24 cellular contexts compared by ENCODE assay signal in genomic region chr5:77855369-77855768, GRCh38.
"Had no signal": no experiment of that assay in that cellular context is flagged by ENCODE, and none has a peak within 500 bp of the region (broad histone marks: within the 10 kb centered on the region; RNA-seq: fewer than 3 reads in every experiment).

No MANE protein-coding gene starts in this region.

- ATAC-seq: left lobe of liver; mucosa of descending colon; natural killer cell treated with Interleukin-12 subunit alpha and Interleukin-12 subunit beta and Interleukin-15 and Interleukin-18, amount 100 ng/mL, for 72 hours; sciatic nerve; stimulated activated effector memory CD8-positive, alpha-beta T cell treated with anti-CD3 and anti-CD28 coated beads, Interleukin-12 subunit alpha, Interleukin-12 subunit beta, amount 100 ng/mL, for 72 hours had no signal

- H3K4me3 ChIP-seq: colonic mucosa, esophagus squamous epithelium, lung, mucosa of descending colon, prostate gland, right atrium auricular region, stomach, thyroid gland, vagina had no signal

- H3K36me3 ChIP-seq: colonic mucosa, esophagus squamous epithelium, prostate gland, right atrium auricular region, stomach, thyroid gland, vagina had no signal

- H3K27me3 ChIP-seq: right atrium auricular region, thyroid gland, vagina had no signal

- DNase-seq: colonic mucosa; effector CD8-positive, alpha-beta T cell; endodermal cell; esophagus squamous epithelium; mesenchymal stem cell; mucosa of descending colon; naive B cell; nucleus accumbens; stimulated activated CD4-positive, alpha-beta T cell treated with anti-CD3 and anti-CD28 coated beads, Interleukin-2, amount 100 ng/mL, for 24 hours; stimulated activated CD4-positive, alpha-beta T cell treated with anti-CD3 and anti-CD28 coated beads, Interleukin-4, amount 100 ng/mL, for 24 hours; stimulated activated naive CD4-positive, alpha-beta T cell treated with Interleukin-2 at 50 U/mL for 16 hours; stomach; thyroid gland; trophoblast cell had no signal

- H3K27ac ChIP-seq: colonic mucosa, esophagus squamous epithelium, prostate gland, right atrium auricular region, stomach, thyroid gland, vagina had no signal

- FAIRE-seq: frontal cortex, keratinocyte had no signal

- H3K9me3 ChIP-seq: colonic mucosa, esophagus squamous epithelium, mucosa of descending colon, prostate gland, right atrium auricular region, stomach, thyroid gland, vagina had no signal
